In genomic region chr5:38289457-38289856, GRCh38 we compare ENCODE assay signal across 28 cellular contexts. TPM values are rescaled to one million over a fixed set of nuclear protein-coding genes. Genes with fewer than 3 reads are reported as not detected.
"Had no signal": no experiment of that assay in that cellular context is flagged by ENCODE, and none has a peak within 500 bp of the region (broad histone marks: within the 10 kb centered on the region; RNA-seq: fewer than 3 reads in every experiment).

No MANE protein-coding gene starts in this region.

- H3K27me3 ChIP-seq: neutrophil, right lobe of liver, sigmoid colon, suprapubic skin, testis, tibial artery, transverse colon, uterus had no signal

- H3K4me3 ChIP-seq: pancreas, prostate gland, right lobe of liver, sigmoid colon, suprapubic skin, testis, tibial artery, transverse colon, upper lobe of right lung, uterus had no signal

- H3K36me3 ChIP-seq: neutrophil, pancreas, prostate gland, right lobe of liver, sigmoid colon, suprapubic skin, tibial artery, transverse colon, upper lobe of right lung, uterus had no signal

- DNase-seq: naive thymus-derived CD8-positive, alpha-beta T cell; nephron progenitor cell; nucleus accumbens; pancreas; retina; right cardiac atrium; right lobe of liver; sigmoid colon; small intestine; stimulated activated CD4-positive, alpha-beta T cell treated with anti-CD3 and anti-CD28 coated beads, Interleukin-15, amount 100 ng/mL, for 24 hours; stimulated activated CD4-positive, alpha-beta T cell treated with anti-CD3 and anti-CD28 coated beads, Interleukin-2, amount 100 ng/mL, for 24 hours; stimulated activated CD4-positive, alpha-beta T cell treated with anti-CD3 and anti-CD28 coated beads, Interleukin-2, amount 100 ng/mL, for 48 hours; stimulated activated CD4-positive, alpha-beta T cell treated with anti-CD3 and anti-CD28 coated beads, Interleukin-4, amount 100 ng/mL, for 24 hours; stimulated activated naive CD4-positive, alpha-beta T cell; stimulated activated naive CD8-positive, alpha-beta T cell treated with anti-CD3 and anti-CD28 coated beads, Interleukin-15, amount 100 ng/mL, for 72 hours; stimulated activated naive CD8-positive, alpha-beta T cell treated with anti-CD3 and anti-CD28 coated beads, Interleukin-15, Interleukin-2, amounts not matched to agents 100 U/mL and 50 U/mL, for 24 hours; substantia nigra; testis; tibial artery; transverse colon; upper lobe of right lung; uterus had no signal

- FAIRE-seq: pancreas, small intestine had no signal

- H3K27ac ChIP-seq: neutrophil, pancreas, prostate gland, right lobe of liver, sigmoid colon, suprapubic skin, testis, tibial artery, transverse colon, upper lobe of right lung, uterus had no signal

- H3K4me1 ChIP-seq: pancreas, prostate gland, right lobe of liver, sigmoid colon, testis, tibial artery, transverse colon, upper lobe of right lung, uterus had no signal

- H3K9me3 ChIP-seq: neutrophil, pancreas, prostate gland, right lobe of liver, sigmoid colon, suprapubic skin, testis, tibial artery, transverse colon, upper lobe of right lung, uterus had no signal

- ATAC-seq: naive thymus-derived CD8-positive, alpha-beta T cell; natural killer cell treated with Interleukin-12 subunit alpha and Interleukin-12 subunit beta and Interleukin-15 and Interleukin-18, amount 100 ng/mL, for 72 hours; pancreas; right cardiac atrium; stimulated activated memory B cell treated with anti-CD40 and anti-IgM and Interleukin-4, amounts not matched to agents 10 μg/mL and 1 μg/mL and 100 μg/mL, for 72 hours; stimulated activated naive CD8-positive, alpha-beta T cell treated with anti-CD3 and anti-CD28 coated beads, Interleukin-15, amount 100 ng/mL, for 72 hours; stimulated activated naive CD8-positive, alpha-beta T cell treated with anti-CD3 and anti-CD28 coated beads, Interleukin-15, Interleukin-2, amounts not matched to agents 100 U/mL and 50 U/mL, for 24 hours; upper lobe of right lung had no signal

RNA-seq across cellular contexts. Expression of gene EGFLAM, which starts 31.1 kb away (rescaled TPM):
- total RNA-seq: naive thymus-derived CD8-positive, alpha-beta T cell; natural killer cell treated with Interleukin-12 subunit alpha and Interleukin-12 subunit beta and Interleukin-15 and Interleukin-18, amount 100 ng/mL, for 72 hours; osteocyte had no signal
- polyA plus RNA-seq: naive thymus-derived CD8-positive, alpha-beta T cell had no signal
